12 cellular contexts compared by ENCODE assay signal in the genomic region with DNA sequence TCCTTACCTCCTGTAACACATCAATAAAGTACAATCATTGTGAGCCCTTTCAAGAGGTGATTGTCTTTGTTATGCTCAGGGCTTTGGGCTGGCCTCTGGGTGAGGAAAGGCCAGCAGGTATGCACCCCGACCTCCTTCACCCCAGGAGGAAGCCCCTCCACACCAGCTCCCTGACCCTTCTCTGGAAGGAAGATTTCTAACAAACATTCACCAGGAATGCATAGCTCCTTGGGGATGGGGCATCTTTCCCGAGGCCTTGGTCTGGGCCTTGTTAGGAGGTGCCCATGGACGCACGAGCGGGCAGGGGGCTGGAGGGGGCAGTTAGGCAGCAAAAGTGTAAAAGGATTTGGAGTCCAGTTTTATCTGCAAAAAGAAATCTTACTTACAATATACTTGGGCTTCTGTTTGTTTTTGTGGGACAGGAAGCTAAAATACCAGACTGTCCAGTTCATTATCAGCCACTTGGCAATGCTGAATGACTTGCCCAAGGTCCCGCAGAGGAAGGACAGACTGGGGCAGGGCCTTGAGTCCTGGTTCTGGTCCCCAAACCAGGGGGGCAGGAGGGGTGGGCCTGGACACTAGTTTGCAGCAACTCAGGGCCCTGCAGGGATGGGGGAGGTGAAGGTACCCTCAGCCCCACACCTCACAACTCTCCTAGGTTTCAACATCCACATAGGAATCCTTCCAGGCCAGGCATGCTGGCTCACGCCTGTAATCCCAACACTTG. TPM values are rescaled to one million over a fixed set of nuclear protein-coding genes. Genes with fewer than 3 reads are reported as not detected.
A peak's percentile ranks its signal among the peaks of the same experiment; 100 is the strongest.
DNase-seq lines count a peak whose midpoint lies in the region; ATAC-seq, FAIRE-seq and TF ChIP-seq lines count a peak whose summit lies in the region.
"Had no signal": no experiment of that assay in that cellular context is flagged by ENCODE, and none has a peak within 500 bp of the region (broad histone marks: within the 10 kb centered on the region; RNA-seq: fewer than 3 reads in every experiment).

No MANE protein-coding gene starts in this region.

- no peak for TF ChIP-seq EP300 in gastroesophageal sphincter (IDR thresholded peaks at IDR 0.05)

- DNase-seq in T-helper 1 cell (no peak), small intestine (no peak), foreskin melanocyte (no peak), SW480 (ENCODE audit: low spot score) (no peak)
- DNase-seq in activated CD4-positive, alpha-beta memory T cell treated with anti-CD3 and anti-CD28 coated beads for 36 hours, result no peak
- DNase-seq: ACHN, NCI-H2081 had no signal

- H3K36me3 ChIP-seq in gastroesophageal sphincter, result peaks cover 0 to 72% of the 10 kb centered on the region in 2 donors
- peaks cover 31 to 32% of the 10 kb centered on the region in 2 donors for H3K36me3 ChIP-seq in small intestine (ENCODE audit: control insufficient read depth in 2 of 2, insufficient read depth in 2 of 2, low read length in 2 of 2)

- no peak for FAIRE-seq in small intestine (lab: Jason Lieb, UNC)
- FAIRE-seq: islet of Langerhans had no signal

- TF ChIP-seq CTCF in gastroesophageal sphincter (IDR thresholded peaks at IDR 0.05), result no peak

- ATAC-seq in gastroesophageal sphincter, result no peak
- ATAC-seq in GM19324 (IDR thresholded peaks at IDR 0.05; ENCODE audit: low FRiP score, unreplicated experiment), result no peak

- WGBS in gastroesophageal sphincter (ENCODE audit: low coverage in 1 of 2), 2 donors, result 53 to 70% methylated on average over 2 to 5 of the region's 7 CpGs
- WGBS in small intestine, 3 donors, result 57 to 74% (median 69%) methylated on average over 7 of the region's 7 CpGs

- no peak for TF ChIP-seq POLR2A in gastroesophageal sphincter (IDR thresholded peaks at IDR 0.05)

- CTCF ChIA-PET in activated CD4-positive, alpha-beta memory T cell treated with anti-CD3 and anti-CD28 coated beads for 36 hours (lab: Charles Lee), result interaction anchor here (0.6 to 8.2 kb wide), 7 partner anchors 10 to 201 kb away, joined by 3 to 241 read pairs (median 3); partner anchors contain the start of genes MEAF6 and ZC3H12A

- H3K9me3 Mint-ChIP-seq in T-helper 1 cell treated with Interleukin-12 subunit alpha and Interleukin-12 subunit beta and Interleukin-4 antibody, amounts not matched to agents 30 μg/mL and 1 μg/mL, for 36 hours, result no peaks in the 10 kb centered on the region
- H3K9me3 Mint-ChIP-seq in activated CD4-positive, alpha-beta memory T cell treated with anti-CD3 and anti-CD28 coated beads for 36 hours, result no peaks in the 10 kb centered on the region

- intact Hi-C loops in activated CD4-positive, alpha-beta memory T cell treated with anti-CD3 and anti-CD28 coated beads for 36 hours (cut with micrococcal nuclease), result no loop called here

- H3K4me3 Mint-ChIP-seq in T-helper 1 cell treated with Interleukin-12 subunit alpha and Interleukin-12 subunit beta and Interleukin-4 antibody, amounts not matched to agents 30 μg/mL and 1 μg/mL, for 36 hours, result no peak overlapping the region
- no peak overlapping the region for H3K4me3 Mint-ChIP-seq in activated CD4-positive, alpha-beta memory T cell treated with anti-CD3 and anti-CD28 coated beads for 36 hours

- H3K4me1 Mint-ChIP-seq in T-helper 1 cell treated with Interleukin-12 subunit alpha and Interleukin-12 subunit beta and Interleukin-4 antibody, amounts not matched to agents 30 μg/mL and 1 μg/mL, for 36 hours (ENCODE audit: low read depth), result peaks cover 34% of the 10 kb centered on the region
- peaks cover 42% of the 10 kb centered on the region for H3K4me1 Mint-ChIP-seq in activated CD4-positive, alpha-beta memory T cell treated with anti-CD3 and anti-CD28 coated beads for 36 hours (ENCODE audit: low read depth)

- no peaks in the 10 kb centered on the region for H3K27me3 Mint-ChIP-seq in T-helper 1 cell treated with Interleukin-12 subunit alpha and Interleukin-12 subunit beta and Interleukin-4 antibody, amounts not matched to agents 30 μg/mL and 1 μg/mL, for 36 hours (ENCODE audit: low read depth)
- H3K27me3 Mint-ChIP-seq in activated CD4-positive, alpha-beta memory T cell treated with anti-CD3 and anti-CD28 coated beads for 36 hours, result no peaks in the 10 kb centered on the region

- peak overlapping the region in 3 of 4 donors; percentile 67 to 81 (median 81) for H3K27ac ChIP-seq in gastroesophageal sphincter
- H3K27ac ChIP-seq in small intestine (ENCODE audit: low read depth in 1 of 2, low read length in 1 of 2), result peak overlapping the region; percentile 24 to 82

- H3K4me3 ChIP-seq in gastroesophageal sphincter (no peak overlapping the region), small intestine (ENCODE audit: low read depth in 1 of 2, low read length in 2 of 2) (no peak overlapping the region)
- H3K4me3 ChIP-seq: SJCRH30 had no signal

- peaks cover 36% of the 10 kb centered on the region for H3K36me3 Mint-ChIP-seq in T-helper 1 cell treated with Interleukin-12 subunit alpha and Interleukin-12 subunit beta and Interleukin-4 antibody, amounts not matched to agents 30 μg/mL and 1 μg/mL, for 36 hours (ENCODE audit: low read depth)
- peaks cover 46% of the 10 kb centered on the region for H3K36me3 Mint-ChIP-seq in activated CD4-positive, alpha-beta memory T cell treated with anti-CD3 and anti-CD28 coated beads for 36 hours

- H3K4me1 ChIP-seq in gastroesophageal sphincter, result peaks cover 3 to 64% (median 36%) of the 10 kb centered on the region in 3 donors
- H3K4me1 ChIP-seq in small intestine (ENCODE audit: control insufficient read depth in 2 of 2, insufficient read depth in 1 of 2, low read depth in 1 of 2, low read length in 1 of 2), result peaks cover 5 to 15% of the 10 kb centered on the region in 2 donors

- peak overlapping the region; percentile 56 for H3K27ac Mint-ChIP-seq in T-helper 1 cell treated with Interleukin-12 subunit alpha and Interleukin-12 subunit beta and Interleukin-4 antibody, amounts not matched to agents 30 μg/mL and 1 μg/mL, for 36 hours
- H3K27ac Mint-ChIP-seq in activated CD4-positive, alpha-beta memory T cell treated with anti-CD3 and anti-CD28 coated beads for 36 hours, result peak overlapping the region; percentile 47

- POLR2A ChIA-PET in activated CD4-positive, alpha-beta memory T cell treated with anti-CD3 and anti-CD28 coated beads for 36 hours (lab: Charles Lee), result interaction anchor here (0.8 to 4.7 kb wide), 2 partner anchors 8 to 27 kb away, joined by 3 to 56 read pairs; partner anchors contain the start of gene ZC3H12A

- no peaks in the 10 kb centered on the region for H3K9me3 ChIP-seq in gastroesophageal sphincter
- H3K9me3 ChIP-seq in small intestine (ENCODE audit: control insufficient read depth, low read depth), result no peaks in the 10 kb centered on the region
- H3K9me3 ChIP-seq: SJCRH30 had no signal

- H3K27me3 ChIP-seq in gastroesophageal sphincter (no peaks in the 10 kb centered on the region), small intestine (ENCODE audit: control insufficient read depth in 2 of 2, insufficient read depth in 2 of 2, low read length in 2 of 2) (no peaks in the 10 kb centered on the region)
- H3K27me3 ChIP-seq: SJCRH30 had no signal

RNA-seq across cellular contexts. Expression of gene ZC3H12A, which starts 10.1 kb away (rescaled TPM):
- total RNA-seq in activated CD4-positive, alpha-beta memory T cell treated with anti-CD3 and anti-CD28 coated beads for 36 hours, result 10 to 100 TPM; 39.0 to 40.8 TPM
- total RNA-seq in gastroesophageal sphincter, result 10 to 100 TPM in 2 of 4 donors, 1 to 10 TPM in 2; 7.3 to 14.4 (median 10.6) TPM
- polyA plus RNA-seq in small intestine, result 10 to 100 TPM; 12.4 to 24.6 (median 16.8) TPM

RNA-seq across cellular contexts. Expression of gene MEAF6, which starts 30.1 kb away (rescaled TPM):
- 10 to 100 TPM; 89.6 to 89.7 TPM for total RNA-seq in activated CD4-positive, alpha-beta memory T cell treated with anti-CD3 and anti-CD28 coated beads for 36 hours
- 100 to 1,000 TPM in 2 of 4 donors, 10 to 100 TPM in 2; 89.7 to 129 (median 100) TPM for total RNA-seq in gastroesophageal sphincter
- 10 to 100 TPM; 41.9 to 50.3 (median 47.5) TPM for polyA plus RNA-seq in small intestine
